In the genomic region with DNA sequence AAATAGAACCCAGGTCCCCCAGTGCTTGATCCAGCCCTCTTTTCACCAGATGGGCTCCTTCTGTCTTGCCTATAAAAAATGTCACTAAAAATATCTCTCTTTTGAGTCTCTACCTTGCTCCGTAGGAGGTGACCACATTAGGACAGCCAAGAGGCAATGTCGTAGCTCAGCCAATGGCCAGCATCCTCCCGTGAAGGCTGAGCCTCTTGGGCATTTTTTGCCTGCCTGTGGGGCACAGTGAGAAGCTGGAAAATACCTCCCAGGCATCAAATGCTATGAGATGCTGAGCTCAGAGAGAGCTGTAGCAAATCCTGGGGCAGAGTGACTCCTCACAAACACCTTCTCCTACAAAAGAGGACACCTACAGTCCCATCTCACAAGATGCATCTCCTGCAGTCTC, we compare ENCODE assay signal across 32 cellular contexts.
"Had no signal": no experiment of that assay in that cellular context is flagged by ENCODE, and none has a peak within 500 bp of the region (broad histone marks: within the 10 kb centered on the region; RNA-seq: fewer than 3 reads in every experiment).

No MANE protein-coding gene starts in this region.

- H3K36me3 ChIP-seq: adrenal gland, brain microvascular endothelial cell, breast epithelium had no signal

- H3K4me3 ChIP-seq: adrenal gland, body of pancreas, breast epithelium had no signal

- H3K9me3 ChIP-seq: adrenal gland, body of pancreas, breast epithelium had no signal

- DNase-seq: activated B cell treated with CpG ODN at 0.5 μM for 24 hours; activated CD4-positive, alpha-beta memory T cell treated with anti-CD3 and anti-CD28 coated beads for 36 hours; activated CD4-positive, alpha-beta T cell treated with anti-CD3 and anti-CD28 coated beads for 4 hours; activated CD4-positive, alpha-beta T cell treated with anti-CD3 and anti-CD28 coated beads, Interleukin-2, amount 10 ng/mL, durations not matched to agents 24 days and 14 days; activated CD4-positive, alpha-beta T cell treated with anti-CD3 and anti-CD28 coated beads, Interleukin-2, amount 50 U/mL, for 1 hour; activated CD4-positive, alpha-beta T cell treated with anti-CD3 and anti-CD28 coated beads, Interleukin-2, amount 50 U/mL, for 4 hours; activated CD4-positive, CD25-positive, alpha-beta regulatory T cell treated with anti-CD3 and anti-CD28 coated beads, Interleukin-2, amount 50 U/mL, for 72 hours; activated CD8-positive, alpha-beta memory T cell treated with anti-CD3 and anti-CD28 coated beads, Interleukin-2, amount 50 U/mL, for 4 hours; activated CD8-positive, alpha-beta T cell treated with anti-CD3 and anti-CD28 coated beads for 36 hours; activated effector memory CD4-positive, alpha-beta T cell treated with anti-CD3 and anti-CD28 coated beads, Interleukin-2, amount 50 U/mL, for 16 hours; activated gamma-delta T cell treated with Interleukin-2 at 50 U/mL for 16 hours; activated naive CD4-positive, alpha-beta T cell; activated naive CD4-positive, alpha-beta T cell treated with anti-CD3 and anti-CD28 coated beads for 36 hours; activated naive CD4-positive, alpha-beta T cell treated with anti-CD3 and anti-CD28 coated beads, Interleukin-2, amount 50 U/mL, for 16 hours; activated naive CD8-positive, alpha-beta T cell treated with anti-CD3 and anti-CD28 coated beads for 36 hours; activated T-cell treated with anti-CD3 and anti-CD28 coated beads for 4 hours; activated T-cell treated with anti-CD3 and anti-CD28 coated beads, Interleukin-2, amount 50 U/mL, for 1 hour; activated T-cell treated with anti-CD3 and anti-CD28 coated beads, Interleukin-2, amount 50 U/mL, for 4 hours; activated T-cell treated with anti-CD3 and anti-CD28 coated beads, Interleukin-2, amount 50 U/mL, for 72 hours; amniotic stem cell; aorta; body of pancreas; brain microvascular endothelial cell; central memory CD4-positive, alpha-beta T cell; cerebellar nuclear complex; T-helper 2 cell; T-helper 9 cell had no signal

- H3K27ac ChIP-seq: adrenal gland, body of pancreas, brain microvascular endothelial cell, breast epithelium, VCaP had no signal

- H3K27me3 ChIP-seq: adrenal gland, body of pancreas, breast epithelium had no signal

- ATAC-seq: activated CD8-positive, alpha-beta T cell treated with anti-CD3 and anti-CD28 coated beads for 36 hours; activated naive CD4-positive, alpha-beta T cell treated with anti-CD3 and anti-CD28 coated beads, Interleukin-2, amount 50 U/mL, for 72 hours; activated T-cell treated with anti-CD3 and anti-CD28 coated beads, Interleukin-2, amount 50 U/mL, for 4 hours; activated T-cell treated with anti-CD3 and anti-CD28 coated beads, Interleukin-2, amount 50 U/mL, for 72 hours; activated T-helper 17 cell treated with anti-CD3 and anti-CD28 coated beads, Interleukin-2, amount 50 U/mL, for 72 hours; body of pancreas had no signal

- H3K4me1 ChIP-seq: adrenal gland, body of pancreas, breast epithelium had no signal
